1 cellular context compared by ENCODE assay signal in the genomic region with DNA sequence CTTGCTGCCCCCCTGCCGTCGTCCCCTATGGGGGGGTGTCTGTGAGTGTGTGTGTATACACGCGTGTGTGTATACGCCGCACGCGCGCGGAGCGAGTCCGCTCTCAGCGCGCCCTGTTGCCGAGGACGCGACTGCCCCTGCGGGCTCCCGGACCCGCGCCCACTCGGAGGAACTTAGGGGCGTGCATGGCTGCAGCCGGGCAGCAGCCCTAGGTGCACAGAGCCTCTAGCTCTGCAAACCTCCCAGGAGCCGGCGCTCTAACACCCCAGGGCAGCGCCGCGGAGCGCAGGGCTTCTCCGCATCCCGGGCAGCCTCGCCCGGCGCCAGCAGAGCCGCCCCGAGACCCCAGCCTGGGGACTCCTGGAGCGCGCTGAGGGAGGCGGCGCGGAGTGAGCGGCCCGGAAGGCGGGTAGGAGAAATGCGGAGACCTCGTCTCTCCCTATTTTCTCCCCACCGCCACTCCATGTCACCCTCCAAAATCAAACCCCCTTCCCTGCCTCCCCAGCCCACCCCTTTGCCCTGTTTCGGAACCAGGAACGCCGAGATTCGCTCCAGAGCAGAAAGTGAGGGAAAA.
A peak's percentile ranks its signal among the peaks of the same experiment; 100 is the strongest.
TF ChIP-seq lines count a peak whose summit lies in the region.

No MANE protein-coding gene starts in this region.

TF ChIP-seq in HEK293, 187 proteins besides CTCF, POLR2A, EP300 and RAD21 (continued from another document and continues in another):
- TF ChIP-seq, protein P1, sequence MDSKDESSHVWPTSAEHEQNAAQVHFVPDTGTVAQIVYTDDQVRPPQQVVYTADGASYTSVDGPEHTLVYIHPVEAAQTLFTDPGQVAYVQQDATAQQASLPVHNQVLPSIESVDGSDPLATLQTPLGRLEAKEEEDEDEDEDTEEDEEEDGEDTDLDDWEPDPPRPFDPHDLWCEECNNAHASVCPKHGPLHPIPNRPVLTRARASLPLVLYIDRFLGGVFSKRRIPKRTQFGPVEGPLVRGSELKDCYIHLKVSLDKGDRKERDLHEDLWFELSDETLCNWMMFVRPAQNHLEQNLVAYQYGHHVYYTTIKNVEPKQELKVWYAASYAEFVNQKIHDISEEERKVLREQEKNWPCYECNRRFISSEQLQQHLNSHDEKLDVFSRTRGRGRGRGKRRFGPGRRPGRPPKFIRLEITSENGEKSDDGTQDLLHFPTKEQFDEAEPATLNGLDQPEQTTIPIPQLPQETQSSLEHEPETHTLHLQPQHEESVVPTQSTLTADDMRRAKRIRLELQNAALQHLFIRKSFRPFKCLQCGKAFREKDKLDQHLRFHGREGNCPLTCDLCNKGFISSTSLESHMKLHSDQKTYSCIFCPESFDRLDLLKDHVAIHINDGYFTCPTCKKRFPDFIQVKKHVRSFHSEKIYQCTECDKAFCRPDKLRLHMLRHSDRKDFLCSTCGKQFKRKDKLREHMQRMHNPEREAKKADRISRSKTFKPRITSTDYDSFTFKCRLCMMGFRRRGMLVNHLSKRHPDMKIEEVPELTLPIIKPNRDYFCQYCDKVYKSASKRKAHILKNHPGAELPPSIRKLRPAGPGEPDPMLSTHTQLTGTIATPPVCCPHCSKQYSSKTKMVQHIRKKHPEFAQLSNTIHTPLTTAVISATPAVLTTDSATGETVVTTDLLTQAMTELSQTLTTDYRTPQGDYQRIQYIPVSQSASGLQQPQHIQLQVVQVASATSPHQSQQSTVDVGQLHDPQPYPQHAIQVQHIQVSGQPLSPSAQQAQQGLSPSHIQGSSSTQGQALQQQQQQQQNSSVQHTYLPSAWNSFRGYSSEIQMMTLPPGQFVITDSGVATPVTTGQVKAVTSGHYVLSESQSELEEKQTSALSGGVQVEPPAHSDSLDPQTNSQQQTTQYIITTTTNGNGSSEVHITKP (tag by site-specific recombination; IDR thresholded peaks at IDR 0.05), result no peak
- no peak for TF ChIP-seq ZNF670 (tag by site-specific recombination; IDR thresholded peaks at IDR 0.05; ENCODE audit: low read depth)
- no peak for TF ChIP-seq ZNF426 (tag by site-specific recombination; IDR thresholded peaks at IDR 0.05)
- TF ChIP-seq PBX3 (CRISPR knock-in tag; IDR thresholded peaks at IDR 0.05), result no peak; the same call in 1 of the 2 replicates
- no peak for TF ChIP-seq GFI1B (tag by site-specific recombination; IDR thresholded peaks at IDR 0.05)
- no peak for TF ChIP-seq ZNF274 (IDR thresholded peaks at IDR 0.05; ENCODE audit: low read length)
- no peak for TF ChIP-seq ZNF274 (tag by site-specific recombination; IDR thresholded peaks at IDR 0.05; ENCODE audit: borderline replicate concordance)
- no peak for TF ChIP-seq ZNF169 (tag by site-specific recombination; IDR thresholded peaks at IDR 0.05)
- TF ChIP-seq ZNF350 (tag by site-specific recombination; IDR thresholded peaks at IDR 0.05), result no peak
- TF ChIP-seq ZFHX2 (tag by site-specific recombination; conservative IDR thresholded peaks at IDR 0.05), result peak; percentile 56
- no peak for TF ChIP-seq ZBTB7A (tag by site-specific recombination; IDR thresholded peaks at IDR 0.05; ENCODE audit: low read depth)
- no peak for TF ChIP-seq ZNF121 (tag by site-specific recombination; IDR thresholded peaks at IDR 0.05)
- no peak for TF ChIP-seq ZNF529 (tag by site-specific recombination; IDR thresholded peaks at IDR 0.05; ENCODE audit: insufficient replicate concordance)
- TF ChIP-seq ZNF623 (tag by site-specific recombination; IDR thresholded peaks at IDR 0.05), result no peak
- no peak for TF ChIP-seq TSHZ1 (tag by site-specific recombination; IDR thresholded peaks at IDR 0.05; ENCODE audit: borderline replicate concordance)
- TF ChIP-seq ZNF354C (tag by site-specific recombination; IDR thresholded peaks at IDR 0.05; ENCODE audit: borderline replicate concordance, low read depth), result no peak
- TF ChIP-seq ZNF391 (tag by site-specific recombination; IDR thresholded peaks at IDR 0.05; ENCODE audit: borderline replicate concordance, low read depth), result no peak
- TF ChIP-seq ZNF473 (tag by site-specific recombination; IDR thresholded peaks at IDR 0.05), result no peak
- TF ChIP-seq ZNF843 (tag by site-specific recombination; IDR thresholded peaks at IDR 0.05), result no peak
- no peak for TF ChIP-seq ZBTB49 (tag by site-specific recombination; IDR thresholded peaks at IDR 0.05; ENCODE audit: low read depth)
- no peak for TF ChIP-seq ZNF777 (tag by site-specific recombination; IDR thresholded peaks at IDR 0.05; ENCODE audit: borderline replicate concordance)
- TF ChIP-seq KLF17 (tag by site-specific recombination; IDR thresholded peaks at IDR 0.05), result no peak
- TF ChIP-seq ZNF324 (tag by site-specific recombination; IDR thresholded peaks at IDR 0.05), result no peak
- TF ChIP-seq ATF2 (tag by site-specific recombination; IDR thresholded peaks at IDR 0.05; ENCODE audit: low read depth), result no peak
- peak; percentile 78 for TF ChIP-seq ZNF423 (tag by site-specific recombination; IDR thresholded peaks at IDR 0.05)
- TF ChIP-seq ZNF16 (tag by site-specific recombination; IDR thresholded peaks at IDR 0.05; ENCODE audit: low read depth), result no peak
- TF ChIP-seq YY1 (tag by site-specific recombination; IDR thresholded peaks at IDR 0.05), result no peak
- TF ChIP-seq ZNF658 (tag by site-specific recombination; IDR thresholded peaks at IDR 0.05), result no peak
- TF ChIP-seq ZSCAN16 (tag by site-specific recombination; IDR thresholded peaks at IDR 0.05), result peak; percentile 100
- TF ChIP-seq ZNF48 (tag by site-specific recombination; IDR thresholded peaks at IDR 0.05), result no peak
- TF ChIP-seq ZXDB (tag by site-specific recombination; IDR thresholded peaks at IDR 0.05), result 0 out of 2 replicates have a peak, but pooled peaks have one; percentile 43
- TF ChIP-seq ZNF133 (tag by site-specific recombination; IDR thresholded peaks at IDR 0.05), result no peak
- TF ChIP-seq ZBTB17 (tag by site-specific recombination; IDR thresholded peaks at IDR 0.05), result peak; percentile 57
- TF ChIP-seq, protein P2, sequence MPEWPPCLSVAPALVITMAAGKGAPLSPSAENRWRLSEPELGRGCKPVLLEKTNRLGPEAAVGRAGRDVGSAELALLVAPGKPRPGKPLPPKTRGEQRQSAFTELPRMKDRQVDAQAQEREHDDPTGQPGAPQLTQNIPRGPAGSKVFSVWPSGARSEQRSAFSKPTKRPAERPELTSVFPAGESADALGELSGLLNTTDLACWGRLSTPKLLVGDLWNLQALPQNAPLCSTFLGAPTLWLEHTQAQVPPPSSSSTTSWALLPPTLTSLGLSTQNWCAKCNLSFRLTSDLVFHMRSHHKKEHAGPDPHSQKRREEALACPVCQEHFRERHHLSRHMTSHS (tag by site-specific recombination; IDR thresholded peaks at IDR 0.05), result no peak
- TF ChIP-seq GLI4 (tag by site-specific recombination; IDR thresholded peaks at IDR 0.05), result no peak
- TF ChIP-seq TCF7L2 (IDR thresholded peaks at IDR 0.05; ENCODE audit: borderline replicate concordance, low read depth, low read length), result no peak
- no peak for TF ChIP-seq ZNF157 (tag by site-specific recombination; IDR thresholded peaks at IDR 0.05)
- TF ChIP-seq TRIM28 (IDR thresholded peaks at IDR 0.05; ENCODE audit: borderline replicate concordance, low read length), result no peak
- TF ChIP-seq KLF8 (tag by site-specific recombination; IDR thresholded peaks at IDR 0.05), result no peak
- TF ChIP-seq ZNF555 (tag by site-specific recombination; conservative IDR thresholded peaks at IDR 0.05), result no peak
- TF ChIP-seq ZNF23 (tag by site-specific recombination; IDR thresholded peaks at IDR 0.05; ENCODE audit: borderline replicate concordance), result no peak
- TF ChIP-seq ZNF335 (tag by site-specific recombination; conservative IDR thresholded peaks at IDR 0.05), result peak; percentile 87
- TF ChIP-seq GLI2 (tag by site-specific recombination; IDR thresholded peaks at IDR 0.05; ENCODE audit: borderline replicate concordance, low read depth), result no peak
- no peak for TF ChIP-seq ZNF292 (tag by site-specific recombination; IDR thresholded peaks at IDR 0.05; ENCODE audit: borderline replicate concordance, low read depth)
- TF ChIP-seq ZNF692 (tag by site-specific recombination; IDR thresholded peaks at IDR 0.05), result 0 out of 2 replicates have a peak, but pooled peaks have one; percentile 33
- no peak for TF ChIP-seq SCRT1 (tag by site-specific recombination; IDR thresholded peaks at IDR 0.05; ENCODE audit: borderline replicate concordance)
- no peak for TF ChIP-seq ZNF830 (tag by site-specific recombination; IDR thresholded peaks at IDR 0.05; ENCODE audit: low read depth)
- TF ChIP-seq WT1 (tag by site-specific recombination; IDR thresholded peaks at IDR 0.05), result no peak
- TF ChIP-seq ZNF585B (tag by site-specific recombination; IDR thresholded peaks at IDR 0.05), result no peak
- no peak for TF ChIP-seq ZNF138 (tag by site-specific recombination; IDR thresholded peaks at IDR 0.05; ENCODE audit: borderline replicate concordance)
